26 cellular contexts compared by ENCODE assay signal in genomic region chr17:45324336-45324735, GRCh38. TPM values are rescaled to one million over a fixed set of nuclear protein-coding genes. Genes with fewer than 3 reads are reported as not detected.
DNase-seq lines count a peak whose midpoint lies in the region; ATAC-seq, FAIRE-seq and TF ChIP-seq lines count a peak whose summit lies in the region.
"Had no signal": no experiment of that assay in that cellular context is flagged by ENCODE, and none has a peak within 500 bp of the region (broad histone marks: within the 10 kb centered on the region; RNA-seq: fewer than 3 reads in every experiment).

No MANE protein-coding gene starts in this region.

- TF ChIP-seq CTCF in astrocyte (IDR thresholded peaks at IDR 0.05; ENCODE audit: insufficient read depth, low read depth, low read length) (no peak), lower lobe of right lung (IDR thresholded peaks at IDR 0.05) (no peak), spleen (IDR thresholded peaks at IDR 0.05 in 8 of 11, conservative IDR thresholded peaks at IDR 0.05 in 3 of 11) (no peak)

- no peaks in the 10 kb centered on the region for H4K20me1 ChIP-seq in astrocyte (ENCODE audit: insufficient read depth, low read length)

- H3K9me3 ChIP-seq in astrocyte (ENCODE audit: insufficient read depth, low read depth, low read length) = no peaks in the 10 kb centered on the region
- no peaks in the 10 kb centered on the region for H3K9me3 ChIP-seq in lower lobe of right lung
- no peaks in the 10 kb centered on the region for H3K9me3 ChIP-seq in spleen
- H3K9me3 ChIP-seq: BE2C had no signal

- H2AFZ ChIP-seq in astrocyte (ENCODE audit: low read depth, low read length) = no peak overlapping the region

- H3K36me3 Mint-ChIP-seq in activated naive CD4-positive, alpha-beta T cell treated with anti-CD3 and anti-CD28 coated beads, Interleukin-2, amount 50 U/mL, for 24 hours = no peaks in the 10 kb centered on the region
- H3K36me3 Mint-ChIP-seq in astrocyte (ENCODE audit: low read depth, unreplicated experiment) = no peaks in the 10 kb centered on the region

- H3K4me2 ChIP-seq in astrocyte (ENCODE audit: low read length) = no peak overlapping the region

- H3K4me3 Mint-ChIP-seq in activated naive CD4-positive, alpha-beta T cell treated with anti-CD3 and anti-CD28 coated beads, Interleukin-2, amount 50 U/mL, for 24 hours = no peak overlapping the region
- no peak overlapping the region for H3K4me3 Mint-ChIP-seq in astrocyte (ENCODE audit: unreplicated experiment)
- H3K4me3 Mint-ChIP-seq: CD14-positive monocyte had no signal

- H3K27ac ChIP-seq in astrocyte (ENCODE audit: low read depth, low read length) = no peak overlapping the region
- no peak overlapping the region for H3K27ac ChIP-seq in lower lobe of right lung
- no peak overlapping the region for H3K27ac ChIP-seq in spleen
- no peak overlapping the region for H3K27ac ChIP-seq in substantia nigra (ENCODE audit: low read depth, low read length, poor library complexity, severe bottlenecking)
- H3K27ac ChIP-seq: 22Rv1, HL-60 had no signal

- no peak for TF ChIP-seq POLR2A in spleen (IDR thresholded peaks at IDR 0.05)

- ATAC-seq in lower lobe of right lung (no peak), HG03108 (IDR thresholded peaks at IDR 0.05; ENCODE audit: unreplicated experiment) (no peak)

- H3K27me3 ChIP-seq in astrocyte (ENCODE audit: insufficient read depth, low read length) (no peaks in the 10 kb centered on the region), lower lobe of right lung (ENCODE audit: low read depth) (no peaks in the 10 kb centered on the region), spleen (replicated peaks in 1 of 7) (no peaks in the 10 kb centered on the region)
- H3K27me3 ChIP-seq: BE2C had no signal

- intact Hi-C loops in lower lobe of right lung (cut with DNase I) = no loop called here
- intact Hi-C loops in spleen (cut with DNase I; ENCODE audit: low total_unique reads) = no loop called here

- no peak for FAIRE-seq in astrocyte (lab: Jason Lieb, UNC)
- FAIRE-seq: H1 had no signal

- no peak overlapping the region for H3K9ac ChIP-seq in astrocyte (ENCODE audit: low read length)

- H3K4me1 ChIP-seq in astrocyte (ENCODE audit: insufficient read depth, low read length) = peaks cover 33% of the 10 kb centered on the region
- peaks cover 15% of the 10 kb centered on the region for H3K4me1 ChIP-seq in lower lobe of right lung
- peaks cover 0 to 18% (median 4%) of the 10 kb centered on the region in 6 donors for H3K4me1 ChIP-seq in spleen

- no peaks in the 10 kb centered on the region for H3K27me3 Mint-ChIP-seq in activated naive CD4-positive, alpha-beta T cell treated with anti-CD3 and anti-CD28 coated beads, Interleukin-2, amount 50 U/mL, for 24 hours
- peaks cover 4% of the 10 kb centered on the region for H3K27me3 Mint-ChIP-seq in astrocyte (ENCODE audit: low read depth, unreplicated experiment)

- no peaks in the 10 kb centered on the region for H3K9me3 Mint-ChIP-seq in activated naive CD4-positive, alpha-beta T cell treated with anti-CD3 and anti-CD28 coated beads, Interleukin-2, amount 50 U/mL, for 24 hours
- no peaks in the 10 kb centered on the region for H3K9me3 Mint-ChIP-seq in astrocyte (ENCODE audit: unreplicated experiment)

- no peak for DNase-seq in activated naive CD4-positive, alpha-beta T cell treated with anti-CD3 and anti-CD28 coated beads, Interleukin-2, amount 50 U/mL, for 16 hours
- DNase-seq in astrocyte (ENCODE audit: low read depth) = no peak
- peak; percentile 2 for DNase-seq in lower lobe of right lung
- DNase-seq in spleen = peak; percentile 17
- no peak for DNase-seq in T1000 (lab: John Stamatoyannopoulos, UW)
- no peak for DNase-seq in substantia nigra (lab: John Stamatoyannopoulos, UW)
- DNase-seq: BE2C, DMS153, DND-41, HCEC 1CT, Karpas-422, NCI-H1092 treated with DMSO at 0.1 percent for 48 hours, NCI-H1436, NCI-H187, NCI-H2081 treated with DMSO at 0.1 percent for 48 hours, NCI-H2171, NCI-H226, NCI-H510A, NCI-H69, SHP77 treated with DMSO at 0.1 percent for 48 hours had no signal

- H3K27ac Mint-ChIP-seq in activated naive CD4-positive, alpha-beta T cell treated with anti-CD3 and anti-CD28 coated beads, Interleukin-2, amount 50 U/mL, for 24 hours = peak overlapping the region; percentile 78
- H3K27ac Mint-ChIP-seq in astrocyte (ENCODE audit: unreplicated experiment) = peak overlapping the region; percentile 8
- H3K27ac Mint-ChIP-seq: CD14-positive monocyte had no signal

- WGBS in spleen, 5 donors = 84 to 97% (median 93%) methylated on average over 1 of the region's 1 CpG

- H3K4me1 Mint-ChIP-seq in activated naive CD4-positive, alpha-beta T cell treated with anti-CD3 and anti-CD28 coated beads, Interleukin-2, amount 50 U/mL, for 24 hours = peaks cover 33% of the 10 kb centered on the region
- peaks cover 28% of the 10 kb centered on the region for H3K4me1 Mint-ChIP-seq in astrocyte (ENCODE audit: low read depth, unreplicated experiment)

- H3K36me3 ChIP-seq in astrocyte (ENCODE audit: insufficient read depth, low read length) (no peaks in the 10 kb centered on the region), lower lobe of right lung (no peaks in the 10 kb centered on the region), spleen (no peaks in the 10 kb centered on the region)
- H3K36me3 ChIP-seq: BE2C had no signal

- H3K4me3 ChIP-seq in astrocyte (ENCODE audit: insufficient read depth, low read depth, low read length) = no peak overlapping the region
- no peak overlapping the region for H3K4me3 ChIP-seq in lower lobe of right lung
- no peak overlapping the region for H3K4me3 ChIP-seq in spleen

- H3K79me2 ChIP-seq in astrocyte (ENCODE audit: insufficient read depth, low read length) = no peaks in the 10 kb centered on the region

RNA-seq across cellular contexts. Expression of gene MAP3K14, which starts 7.5 kb away (rescaled TPM):
- total RNA-seq in astrocyte (10.8 and 11.0 TPM in 2 replicates), lower lobe of right lung (9.3 TPM), spleen (10 to 100 TPM; 22.1 to 36.3 (median 32.1) TPM)
- 10 to 100 TPM; 17.3 to 18.8 (median 18.0) TPM for polyA plus RNA-seq in spleen

Comparison
In these comparisons a context has a peak if more than half of its experiments do, and no peak if none do; other contexts are left out.
1. DNase-seq: peak in lower lobe of right lung (single experiment) and spleen (single experiment); none in activated naive CD4-positive, alpha-beta T cell treated with anti-CD3 and anti-CD28 coated beads, Interleukin-2, amount 50 U/mL, for 16 hours (single experiment), astrocyte (single experiment), T1000 (single experiment) and substantia nigra (0 of 49).